8 cellular contexts compared by ENCODE assay signal in genomic region chr1:167456500-167456899, GRCh38.
DNase-seq lines count a peak whose midpoint lies in the region; ATAC-seq and TF ChIP-seq lines count a peak whose summit lies in the region.

No MANE protein-coding gene starts in this region.

- H3K27me3 ChIP-seq in heart right ventricle = peaks cover 0 to 4% (median 0%) of the 10 kb centered on the region in 7 donors
- no peaks in the 10 kb centered on the region for H3K27me3 ChIP-seq in transverse colon

- H3K27ac Mint-ChIP-seq in mesothelial cell of epicardium = no peak overlapping the region

- H3K4me1 Mint-ChIP-seq in mesothelial cell of epicardium = peaks cover 4% of the 10 kb centered on the region

- WGBS in heart right ventricle, 2 donors = 88 to 93% methylated on average over 4 of the region's 4 CpGs
- 78% methylated on average over 4 of the region's 4 CpGs; no CpG with 5 or more reads in 1 of the 2 donors for WGBS in transverse colon (ENCODE audit: low coverage in 1 of 2), 2 donors

- H3K27ac ChIP-seq in heart right ventricle (peak overlapping the region in 7 of 10 donors; percentile 83 to 92 (median 87)), transverse colon (peak overlapping the region; percentile 79 to 87 (median 82))

- no peaks in the 10 kb centered on the region for H3K9me3 Mint-ChIP-seq in mesothelial cell of epicardium

- H3K4me1 ChIP-seq in heart right ventricle (peaks cover 0 to 15% (median 9%) of the 10 kb centered on the region in 9 donors), transverse colon (peaks cover 4 to 14% (median 9%) of the 10 kb centered on the region in 4 donors)

- no peak for TF ChIP-seq POLR2A in transverse colon (IDR thresholded peaks at IDR 0.05)

- H3K27me3 Mint-ChIP-seq in mesothelial cell of epicardium (ENCODE audit: low read depth) = peaks cover 34% of the 10 kb centered on the region

- no peak for ATAC-seq in heart right ventricle
- no peak for ATAC-seq in Right ventricle myocardium superior (ENCODE audit: poor library complexity)
- ATAC-seq in sciatic nerve = no peak
- no peak for ATAC-seq in GM19035 (IDR thresholded peaks at IDR 0.05; ENCODE audit: unreplicated experiment)

- no peaks in the 10 kb centered on the region for H3K9me3 ChIP-seq in heart right ventricle
- no peaks in the 10 kb centered on the region for H3K9me3 ChIP-seq in transverse colon

- DNase-seq in heart right ventricle = no peak
- no peak for DNase-seq in Right ventricle myocardium superior
- peak; percentile 55 for DNase-seq in activated CD8-positive, alpha-beta memory T cell treated with anti-CD3 and anti-CD28 coated beads, Interleukin-2, amount 50 U/mL, for 48 hours
- no peak for DNase-seq in mesothelial cell of epicardium (ENCODE audit: low spot score in 2 of 2, unreplicated experiment in 2 of 2)
- no peak for DNase-seq in transverse colon
- no peak for DNase-seq in sciatic nerve (ENCODE audit: low spot score)
- no peak for DNase-seq in DMS153 treated with DMSO at 0.1 percent for 48 hours (lab: John Stamatoyannopoulos, UW; ENCODE audit: unreplicated experiment)

- in situ Hi-C loops in transverse colon (cut with MboI; ENCODE audit: low pct_ligation_motif_present in 1 of 4, low pct_unique_long_range_greater_than_20kb in 1 of 4, low sequenced_read_pairs in 3 of 4) = no loop called here

- TF ChIP-seq EP300 in transverse colon (IDR thresholded peaks at IDR 0.05; ENCODE audit: low read depth) = no peak

- intact Hi-C loops in heart right ventricle (cut with DNase I) (loop anchor here in 1 of 10 donors (5.0 kb wide), 1 partner anchor 76 kb away; no protein-coding TSS in a partner anchor), Right ventricle myocardium superior (cut with DNase I) (loop anchor here (10.0 kb wide), 1 partner anchor 78 kb away; no protein-coding TSS in a partner anchor), transverse colon (cut with DNase I; ENCODE audit: low total_unique reads) (no loop called here), sciatic nerve (cut with DNase I) (no loop called here)

- H3K36me3 ChIP-seq in heart right ventricle (no peaks in the 10 kb centered on the region), transverse colon (no peaks in the 10 kb centered on the region)

- H3K36me3 Mint-ChIP-seq in mesothelial cell of epicardium = no peaks in the 10 kb centered on the region

- H3K4me3 ChIP-seq in heart right ventricle = peak overlapping the region in 3 of 10 donors; percentile 64 to 77 (median 75)
- no peak overlapping the region for H3K4me3 ChIP-seq in transverse colon

- no peak for TF ChIP-seq CTCF in heart right ventricle (IDR thresholded peaks at IDR 0.05)
- no peak for TF ChIP-seq CTCF in mesothelial cell of epicardium (IDR thresholded peaks at IDR 0.05; ENCODE audit: unreplicated experiment)
- no peak for TF ChIP-seq CTCF in transverse colon (IDR thresholded peaks at IDR 0.05)

- H3K4me3 Mint-ChIP-seq in mesothelial cell of epicardium = peak overlapping the region; percentile 68
